Comparison of ENCODE assay signal across 1 cellular context in the genomic region with DNA sequence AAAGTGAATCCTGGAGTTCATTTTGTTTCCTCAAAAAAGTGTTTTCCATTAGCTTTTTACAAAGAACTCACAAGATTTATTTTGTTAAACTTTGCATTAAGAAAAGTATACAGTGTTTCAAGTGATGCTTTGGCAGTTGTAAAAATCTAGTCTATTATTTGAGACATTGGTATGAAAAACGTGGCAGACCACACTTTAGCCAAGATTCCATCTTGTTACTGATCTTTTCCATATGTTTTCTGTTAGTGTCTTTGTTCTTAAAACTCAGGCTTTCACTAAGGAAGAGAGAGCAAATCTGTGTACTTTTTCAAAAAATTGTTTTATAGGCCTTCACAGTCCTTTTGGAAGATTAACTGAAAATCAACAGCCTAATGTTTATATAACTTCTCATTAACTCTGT.
TF ChIP-seq lines count a peak whose summit lies in the region.

No MANE protein-coding gene starts in this region.

TF ChIP-seq in IMR-90, 13 proteins besides CTCF, POLR2A, EP300 and RAD21:
- TF ChIP-seq FOS (IDR thresholded peaks at IDR 0.05; ENCODE audit: low read depth, low read length) (no peak), MXI1 (IDR thresholded peaks at IDR 0.05; ENCODE audit: borderline replicate concordance, low read depth, low read length) (no peak), CEBPB (IDR thresholded peaks at IDR 0.05; ENCODE audit: low read depth, low read length) (no peak)
- TF ChIP-seq, protein P1, sequence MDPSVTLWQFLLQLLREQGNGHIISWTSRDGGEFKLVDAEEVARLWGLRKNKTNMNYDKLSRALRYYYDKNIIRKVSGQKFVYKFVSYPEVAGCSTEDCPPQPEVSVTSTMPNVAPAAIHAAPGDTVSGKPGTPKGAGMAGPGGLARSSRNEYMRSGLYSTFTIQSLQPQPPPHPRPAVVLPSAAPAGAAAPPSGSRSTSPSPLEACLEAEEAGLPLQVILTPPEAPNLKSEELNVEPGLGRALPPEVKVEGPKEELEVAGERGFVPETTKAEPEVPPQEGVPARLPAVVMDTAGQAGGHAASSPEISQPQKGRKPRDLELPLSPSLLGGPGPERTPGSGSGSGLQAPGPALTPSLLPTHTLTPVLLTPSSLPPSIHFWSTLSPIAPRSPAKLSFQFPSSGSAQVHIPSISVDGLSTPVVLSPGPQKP (IDR thresholded peaks at IDR 0.05; ENCODE audit: borderline replicate concordance, low read depth, low read length): no peak
- TF ChIP-seq, protein P2, sequence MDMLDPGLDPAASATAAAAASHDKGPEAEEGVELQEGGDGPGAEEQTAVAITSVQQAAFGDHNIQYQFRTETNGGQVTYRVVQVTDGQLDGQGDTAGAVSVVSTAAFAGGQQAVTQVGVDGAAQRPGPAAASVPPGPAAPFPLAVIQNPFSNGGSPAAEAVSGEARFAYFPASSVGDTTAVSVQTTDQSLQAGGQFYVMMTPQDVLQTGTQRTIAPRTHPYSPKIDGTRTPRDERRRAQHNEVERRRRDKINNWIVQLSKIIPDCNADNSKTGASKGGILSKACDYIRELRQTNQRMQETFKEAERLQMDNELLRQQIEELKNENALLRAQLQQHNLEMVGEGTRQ (IDR thresholded peaks at IDR 0.05; ENCODE audit: low read depth, low read length): no peak
TF ChIP-seq in IMR-90: peak in this region for 0.
